8 cellular contexts compared by ENCODE assay signal in the genomic region with DNA sequence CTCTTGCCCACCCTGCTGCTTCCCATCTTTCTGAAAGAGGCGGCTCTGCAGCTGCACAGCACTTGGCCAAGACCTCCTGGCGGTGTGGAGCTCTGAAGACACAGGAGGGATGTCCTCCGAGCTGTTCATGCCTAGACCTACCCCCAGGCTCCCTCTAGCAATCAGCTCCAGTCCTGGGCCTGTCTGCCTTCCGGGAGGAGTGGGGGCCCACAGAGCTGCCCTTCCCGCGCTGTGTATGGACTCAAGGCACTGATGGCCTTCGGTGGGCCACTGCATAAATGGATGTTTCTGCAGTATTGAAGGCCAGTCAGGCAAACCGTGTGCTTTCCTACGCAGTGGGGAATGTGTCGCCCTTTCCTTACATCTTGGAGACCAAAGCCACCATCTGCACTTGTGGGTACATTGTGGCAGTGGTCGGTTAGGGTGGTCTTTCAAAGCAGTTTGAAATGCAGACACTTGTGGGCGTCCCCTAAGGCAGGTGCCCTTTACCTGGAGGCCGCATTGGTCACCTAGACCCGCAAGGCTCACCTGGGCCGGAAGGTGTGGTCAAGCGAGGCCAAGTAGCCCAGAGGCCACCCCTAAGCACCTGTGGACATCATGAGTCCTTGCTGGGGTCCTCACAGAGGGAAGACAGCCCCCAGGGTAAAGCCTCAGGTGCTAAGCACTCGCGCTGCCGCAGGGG. TPM values are rescaled to one million over a fixed set of nuclear protein-coding genes. Genes with fewer than 3 reads are reported as not detected.
DNase-seq lines count a peak whose midpoint lies in the region; ATAC-seq and TF ChIP-seq lines count a peak whose summit lies in the region.

No MANE protein-coding gene starts in this region.

- in situ Hi-C loops in GM13976 (cut with MboI; ENCODE audit: low sequenced_read_pairs, unreplicated experiment): no loop called here

- no peaks in the 10 kb centered on the region for H3K36me3 ChIP-seq in Peyer's patch
- no peaks in the 10 kb centered on the region for H3K36me3 ChIP-seq in rectal smooth muscle tissue (ENCODE audit: control insufficient read depth, insufficient read depth, low read length)

- peak overlapping the region; percentile 42 for H3K9ac ChIP-seq in rectal smooth muscle tissue (ENCODE audit: low read length)

- peak overlapping the region; percentile 51 to 95 (median 63) for H3K4me3 ChIP-seq in Peyer's patch
- peak overlapping the region; percentile 64 for H3K4me3 ChIP-seq in fibroblast of mammary gland (ENCODE audit: control insufficient read depth, low read depth, low read length)
- peak overlapping the region; percentile 93 for H3K4me3 ChIP-seq in rectal smooth muscle tissue (ENCODE audit: low read length)

- H3K4me1 ChIP-seq in Peyer's patch (peaks cover 0 to 14% (median 7%) of the 10 kb centered on the region in 4 donors), rectal smooth muscle tissue (ENCODE audit: control insufficient read depth, insufficient read depth, low read length) (peaks cover 7% of the 10 kb centered on the region)

- ATAC-seq in GM21723 (IDR thresholded peaks at IDR 0.05; ENCODE audit: unreplicated experiment) (no peak), GM18520 (IDR thresholded peaks at IDR 0.05; ENCODE audit: unreplicated experiment) (no peak)

- no peak for DNase-seq in Peyer's patch
- DNase-seq in fibroblast of mammary gland (ENCODE audit: low read depth): no peak
- no peak for DNase-seq in GM13976 (ENCODE audit: low spot score)
- DNase-seq in activated effector memory CD4-positive, alpha-beta T cell treated with Interleukin-2 at 50 U/mL for 16 hours: no peak

- TF ChIP-seq POLR2A in Peyer's patch (IDR thresholded peaks at IDR 0.05): no peak

- H3K27ac ChIP-seq in Peyer's patch (peak overlapping the region; percentile 87 to 100 (median 93)), rectal smooth muscle tissue (ENCODE audit: low read depth, low read length) (peak overlapping the region; percentile 85)

- H3K9me3 ChIP-seq in Peyer's patch: no peaks in the 10 kb centered on the region

- H3K27me3 ChIP-seq in Peyer's patch (no peaks in the 10 kb centered on the region), rectal smooth muscle tissue (ENCODE audit: control insufficient read depth, insufficient read depth, low read length) (no peaks in the 10 kb centered on the region)

- peak; percentile 14 for TF ChIP-seq CTCF in GM12873 (IDR thresholded peaks at IDR 0.05; ENCODE audit: insufficient read depth, low read depth, low read length, missing control alignments)
- no peak for TF ChIP-seq CTCF in Peyer's patch (IDR thresholded peaks at IDR 0.05)
- no peak for TF ChIP-seq CTCF in fibroblast of mammary gland (conservative IDR thresholded peaks at IDR 0.05; ENCODE audit: control insufficient read depth, insufficient read depth, low read depth, low read length)
- no peak for TF ChIP-seq CTCF in GM13976 (IDR thresholded peaks at IDR 0.05; ENCODE audit: borderline replicate concordance, control extremely low read depth, extremely low read depth, insufficient read depth, missing control alignments)

RNA-seq across cellular contexts. Expression of a gene that starts 0.9 kb away (rescaled TPM):
- 10 to 100 TPM in 3 of 4 donors, 1 to 10 TPM in 1; 7.4 to 28.1 (median 14.1) TPM for total RNA-seq in Peyer's patch

RNA-seq across cellular contexts. Expression of a gene that starts 48.0 kb away (rescaled TPM):
- total RNA-seq in Peyer's patch: not detected
